In the genomic region with DNA sequence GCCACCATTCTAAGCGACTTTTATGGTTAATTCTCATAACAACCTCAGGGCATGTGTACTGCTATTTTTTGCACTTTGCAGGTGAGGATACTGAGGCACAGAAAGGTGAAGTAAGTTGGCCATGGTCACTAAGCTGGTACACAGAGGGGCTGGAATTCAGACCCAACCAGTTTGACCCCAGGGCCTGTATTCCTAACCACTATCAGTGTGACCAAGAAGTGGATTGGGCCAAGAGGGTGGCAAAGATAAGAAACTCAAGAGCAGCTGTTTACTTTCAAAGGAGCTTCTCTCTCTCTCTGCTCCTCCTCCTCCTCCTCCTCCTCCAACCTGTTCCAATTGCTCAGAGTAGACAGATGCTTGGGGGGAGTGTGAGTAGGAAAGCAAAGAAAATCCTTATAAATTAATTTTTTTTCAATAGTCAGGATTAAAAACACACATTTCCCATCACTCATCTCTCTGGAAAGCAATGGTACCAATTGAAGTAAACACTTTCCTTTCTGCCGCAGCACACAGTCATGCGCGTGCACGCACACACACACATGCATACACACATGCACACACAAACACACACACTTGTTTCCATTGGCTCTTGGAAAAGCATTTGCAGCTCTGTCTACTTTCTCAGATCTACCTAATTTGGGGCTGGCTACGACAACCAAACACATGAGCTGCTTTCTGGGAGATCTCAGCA, we compare ENCODE assay signal across 2 cellular contexts.
TF ChIP-seq lines count a peak whose summit lies in the region.

No MANE protein-coding gene starts in this region.

TF ChIP-seq in H1, 55 proteins besides CTCF, POLR2A, EP300 and RAD21:
- no peak for TF ChIP-seq SIN3A (conservative IDR thresholded peaks at IDR 0.05 in 1 of 2, IDR thresholded peaks at IDR 0.05 in 1 of 2; ENCODE audit: low read depth in 1 of 2, low read length in 2 of 2)
- no peak for TF ChIP-seq TAF1 (IDR thresholded peaks at IDR 0.05; ENCODE audit: low read depth, low read length)
- no peak for TF ChIP-seq EGR1 (IDR thresholded peaks at IDR 0.05; ENCODE audit: borderline replicate concordance, low read depth, low read length)
- TF ChIP-seq ATF3 (IDR thresholded peaks at IDR 0.05; ENCODE audit: insufficient read depth, low read depth, low read length) = no peak
- no peak for TF ChIP-seq NANOG (IDR thresholded peaks at IDR 0.05; ENCODE audit: insufficient read depth, low read depth, low read length, poor library complexity, severe bottlenecking)
- no peak for TF ChIP-seq SUZ12 (IDR thresholded peaks at IDR 0.05; ENCODE audit: low read length)
- no peak for TF ChIP-seq SAP30 (IDR thresholded peaks at IDR 0.05; ENCODE audit: insufficient read depth, insufficient replicate concordance, low read length)
- TF ChIP-seq CHD2 (IDR thresholded peaks at IDR 0.05; ENCODE audit: low read length) = no peak
- TF ChIP-seq TCF12 (IDR thresholded peaks at IDR 0.05; ENCODE audit: low read depth, low read length) = no peak
- TF ChIP-seq TBP (IDR thresholded peaks at IDR 0.05; ENCODE audit: low read depth, low read length) = no peak
- TF ChIP-seq KDM1A (IDR thresholded peaks at IDR 0.05; ENCODE audit: borderline replicate concordance, low read length) = no peak
- no peak for TF ChIP-seq TEAD4 (IDR thresholded peaks at IDR 0.05; ENCODE audit: low read depth, low read length)
- TF ChIP-seq CHD1 (IDR thresholded peaks at IDR 0.05; ENCODE audit: low read depth, low read length) = no peak
- TF ChIP-seq SP1 (IDR thresholded peaks at IDR 0.05; ENCODE audit: low read depth, low read length) = no peak
- TF ChIP-seq USF2 (IDR thresholded peaks at IDR 0.05; ENCODE audit: low read length) = no peak
- no peak for TF ChIP-seq BCL11A (IDR thresholded peaks at IDR 0.05; ENCODE audit: low read depth in 2 of 2, low read length in 2 of 2)

TF ChIP-seq in GM23338, 12 proteins besides CTCF, POLR2A, EP300 and RAD21:
- TF ChIP-seq EZH2phosphoT487 (IDR thresholded peaks at IDR 0.05; ENCODE audit: unreplicated experiment) (no peak), JUNB (IDR thresholded peaks at IDR 0.05; ENCODE audit: unreplicated experiment) (no peak)
